Comparison of ENCODE assay signal across 21 cellular contexts in the genomic region with DNA sequence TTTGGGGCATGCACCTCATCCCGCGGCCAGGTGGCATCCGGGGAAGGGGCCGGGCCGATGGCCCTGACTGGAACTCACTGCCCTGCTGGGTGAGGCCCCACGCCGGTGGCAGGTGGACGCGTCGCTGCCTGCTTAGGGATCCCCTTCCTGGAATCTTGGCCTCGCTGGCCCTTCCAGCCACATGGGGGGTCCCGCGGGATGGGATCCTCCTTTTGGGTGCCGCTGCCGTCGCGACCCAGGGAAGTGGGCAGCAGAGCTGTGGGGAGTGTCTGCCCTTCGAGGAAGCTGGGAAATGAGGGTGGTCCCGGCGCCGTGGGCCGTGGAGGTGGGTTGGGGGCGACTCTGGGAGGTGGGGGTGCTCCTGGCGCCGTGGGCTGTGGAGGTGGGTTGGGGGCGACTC. TPM values are rescaled to one million over a fixed set of nuclear protein-coding genes. Genes with fewer than 3 reads are reported as not detected.
DNase-seq lines count a peak whose midpoint lies in the region; ATAC-seq and TF ChIP-seq lines count a peak whose summit lies in the region.
"Had no signal": no experiment of that assay in that cellular context is flagged by ENCODE, and none has a peak within 500 bp of the region (broad histone marks: within the 10 kb centered on the region; RNA-seq: fewer than 3 reads in every experiment).

No MANE protein-coding gene starts in this region.

- H3K27ac ChIP-seq in RWPE1 (peak overlapping the region; percentile 86), colonic mucosa (peak overlapping the region; percentile 88), thyroid gland (peak overlapping the region in 2 of 3 donors; percentile 50 to 82)

- H3K4me3 ChIP-seq in colonic mucosa, result no peak overlapping the region
- no peak overlapping the region for H3K4me3 ChIP-seq in thyroid gland (replicated peaks in 1 of 3)
- H3K4me3 ChIP-seq: GM12878, MG63 had no signal

- H3K27me3 ChIP-seq in colonic mucosa, result no peaks in the 10 kb centered on the region
- no peaks in the 10 kb centered on the region for H3K27me3 ChIP-seq in thyroid gland
- H3K27me3 ChIP-seq: MG63 had no signal

- H3K9me3 ChIP-seq in colonic mucosa (no peaks in the 10 kb centered on the region), thyroid gland (no peaks in the 10 kb centered on the region)
- H3K9me3 ChIP-seq: MG63 had no signal

- no peak for ATAC-seq in activated CD4-positive, alpha-beta T cell treated with anti-CD3 and anti-CD28 coated beads for 36 hours
- ATAC-seq in HG03280 (IDR thresholded peaks at IDR 0.05; ENCODE audit: unreplicated experiment), result no peak
- ATAC-seq: activated T-helper 17 cell treated with anti-CD3 and anti-CD28 coated beads, Interleukin-2, amount 50 U/mL, for 72 hours; CD8-positive, alpha-beta T cell; GM12878 had no signal

- POLR2A ChIA-PET in RWPE1 (lab: Yijun Ruan, JAX; ENCODE audit: low non-redundant PET), result no interaction called here
- POLR2A ChIA-PET in activated CD4-positive, alpha-beta T cell treated with anti-CD3 and anti-CD28 coated beads, Interleukin-2, amount 10 ng/mL, durations not matched to agents 7 days and 5 days (lab: Charles Lee), result no interaction called here
- POLR2A ChIA-PET in activated CD4-positive, alpha-beta T cell treated with anti-CD3 and anti-CD28 coated beads for 36 hours (lab: Charles Lee), result no interaction called here

- no peak overlapping the region for H3K4me3 Mint-ChIP-seq in mesothelial cell of epicardium
- no peak overlapping the region for H3K4me3 Mint-ChIP-seq in activated CD4-positive, alpha-beta T cell treated with anti-CD3 and anti-CD28 coated beads, Interleukin-2, amount 10 ng/mL, durations not matched to agents 7 days and 5 days
- no peak overlapping the region for H3K4me3 Mint-ChIP-seq in activated CD4-positive, alpha-beta T cell treated with anti-CD3 and anti-CD28 coated beads for 36 hours
- H3K4me3 Mint-ChIP-seq: activated naive CD8-positive, alpha-beta T cell; activated T-helper 17 cell treated with anti-CD3 and anti-CD28 coated beads, Interleukin-2, amount 50 U/mL, for 72 hours; brain; CD8-positive, alpha-beta T cell; nephron progenitor cell had no signal

- DNase-seq in RWPE1 (ENCODE audit: low spot score) (no peak), colonic mucosa (no peak), mesothelial cell of epicardium (ENCODE audit: low spot score in 2 of 2, unreplicated experiment in 2 of 2) (no peak), thyroid gland (no peak)
- DNase-seq in activated CD4-positive, alpha-beta T cell treated with anti-CD3 and anti-CD28 coated beads, Interleukin-2, amount 10 ng/mL, durations not matched to agents 7 days and 5 days, result no peak
- no peak for DNase-seq in activated CD4-positive, alpha-beta T cell treated with anti-CD3 and anti-CD28 coated beads for 36 hours
- DNase-seq: activated CD4-positive, alpha-beta T cell treated with anti-CD3 and anti-CD28 coated beads for 4 hours; CD8-positive, alpha-beta T cell; cortex of kidney; mesendoderm; MG63; NCI-H1436 treated with DMSO at 0.1 percent for 48 hours; NCI-H748 treated with DMSO at 0.1 percent for 48 hours; nephron progenitor cell; SIG-M5 had no signal

- TF ChIP-seq CTCF in RWPE1 (conservative IDR thresholded peaks at IDR 0.05; ENCODE audit: low read depth) (no peak), colonic mucosa (IDR thresholded peaks at IDR 0.05) (no peak), mesothelial cell of epicardium (IDR thresholded peaks at IDR 0.05; ENCODE audit: unreplicated experiment) (no peak), thyroid gland (IDR thresholded peaks at IDR 0.05) (no peak)

- peak overlapping the region; percentile 50 for H3K27ac Mint-ChIP-seq in mesothelial cell of epicardium
- H3K27ac Mint-ChIP-seq in activated CD4-positive, alpha-beta T cell treated with anti-CD3 and anti-CD28 coated beads, Interleukin-2, amount 10 ng/mL, durations not matched to agents 7 days and 5 days, result no peak overlapping the region
- H3K27ac Mint-ChIP-seq in activated CD4-positive, alpha-beta T cell treated with anti-CD3 and anti-CD28 coated beads for 36 hours, result no peak overlapping the region
- H3K27ac Mint-ChIP-seq: activated naive CD8-positive, alpha-beta T cell; activated T-helper 17 cell treated with anti-CD3 and anti-CD28 coated beads, Interleukin-2, amount 50 U/mL, for 72 hours; brain; CD8-positive, alpha-beta T cell; nephron progenitor cell had no signal

- no peaks in the 10 kb centered on the region for H3K9me3 Mint-ChIP-seq in mesothelial cell of epicardium
- H3K9me3 Mint-ChIP-seq in activated CD4-positive, alpha-beta T cell treated with anti-CD3 and anti-CD28 coated beads, Interleukin-2, amount 10 ng/mL, durations not matched to agents 7 days and 5 days, result no peaks in the 10 kb centered on the region
- no peaks in the 10 kb centered on the region for H3K9me3 Mint-ChIP-seq in activated CD4-positive, alpha-beta T cell treated with anti-CD3 and anti-CD28 coated beads for 36 hours (ENCODE audit: low read depth)
- H3K9me3 Mint-ChIP-seq: activated T-helper 17 cell treated with anti-CD3 and anti-CD28 coated beads, Interleukin-2, amount 50 U/mL, for 72 hours; CD8-positive, alpha-beta T cell; IgD-negative memory B cell; nephron progenitor cell had no signal

- H3K9ac ChIP-seq in colonic mucosa (ENCODE audit: low read depth in 2 of 2, low read length in 2 of 2), result peak overlapping the region; percentile 65 to 88

- H3K4me1 ChIP-seq in colonic mucosa, result peaks cover 16% of the 10 kb centered on the region
- peaks cover 26 to 39% of the 10 kb centered on the region in 2 donors for H3K4me1 ChIP-seq in thyroid gland

- H3K36me3 Mint-ChIP-seq in mesothelial cell of epicardium, result peaks cover 13% of the 10 kb centered on the region
- no peaks in the 10 kb centered on the region for H3K36me3 Mint-ChIP-seq in activated CD4-positive, alpha-beta T cell treated with anti-CD3 and anti-CD28 coated beads, Interleukin-2, amount 10 ng/mL, durations not matched to agents 7 days and 5 days (ENCODE audit: low read depth)
- H3K36me3 Mint-ChIP-seq in activated CD4-positive, alpha-beta T cell treated with anti-CD3 and anti-CD28 coated beads for 36 hours (ENCODE audit: low read depth), result peaks cover 4% of the 10 kb centered on the region
- H3K36me3 Mint-ChIP-seq: activated naive CD8-positive, alpha-beta T cell had no signal

- TF ChIP-seq POLR2A in thyroid gland (IDR thresholded peaks at IDR 0.05), result no peak

- intact Hi-C loops in colonic mucosa (cut with DNase I), result no loop called here
- intact Hi-C loops in thyroid gland (cut with DNase I), result no loop called here
- intact Hi-C loops in activated CD4-positive, alpha-beta T cell treated with anti-CD3 and anti-CD28 coated beads for 36 hours (cut with DNase I, micrococcal nuclease), result no loop called here

- H3K36me3 ChIP-seq in colonic mucosa, result peaks cover 6% of the 10 kb centered on the region
- H3K36me3 ChIP-seq in thyroid gland, result peaks cover 29 to 31% of the 10 kb centered on the region in 2 donors

- CTCF ChIA-PET in RWPE1 (lab: Yijun Ruan, JAX), result no interaction called here
- CTCF ChIA-PET in activated CD4-positive, alpha-beta T cell treated with anti-CD3 and anti-CD28 coated beads, Interleukin-2, amount 10 ng/mL, durations not matched to agents 7 days and 5 days (lab: Charles Lee), result interaction anchor here (1.6 kb wide), 1 partner anchor 12 kb away, joined by 3 read pairs; no protein-coding TSS in a partner anchor
- CTCF ChIA-PET in activated CD4-positive, alpha-beta T cell treated with anti-CD3 and anti-CD28 coated beads for 36 hours (lab: Charles Lee), result no interaction called here

- peaks cover 33% of the 10 kb centered on the region for H3K4me1 Mint-ChIP-seq in mesothelial cell of epicardium
- H3K4me1 Mint-ChIP-seq in activated CD4-positive, alpha-beta T cell treated with anti-CD3 and anti-CD28 coated beads, Interleukin-2, amount 10 ng/mL, durations not matched to agents 7 days and 5 days, result peaks cover 6% of the 10 kb centered on the region
- H3K4me1 Mint-ChIP-seq in activated CD4-positive, alpha-beta T cell treated with anti-CD3 and anti-CD28 coated beads for 36 hours, result no peaks in the 10 kb centered on the region
- H3K4me1 Mint-ChIP-seq: activated T-helper 17 cell treated with anti-CD3 and anti-CD28 coated beads, Interleukin-2, amount 50 U/mL, for 72 hours had no signal

- no peaks in the 10 kb centered on the region for H3K27me3 Mint-ChIP-seq in mesothelial cell of epicardium (ENCODE audit: low read depth)
- no peaks in the 10 kb centered on the region for H3K27me3 Mint-ChIP-seq in activated CD4-positive, alpha-beta T cell treated with anti-CD3 and anti-CD28 coated beads, Interleukin-2, amount 10 ng/mL, durations not matched to agents 7 days and 5 days
- no peaks in the 10 kb centered on the region for H3K27me3 Mint-ChIP-seq in activated CD4-positive, alpha-beta T cell treated with anti-CD3 and anti-CD28 coated beads for 36 hours
- H3K27me3 Mint-ChIP-seq: activated naive CD8-positive, alpha-beta T cell; activated T-helper 17 cell treated with anti-CD3 and anti-CD28 coated beads, Interleukin-2, amount 50 U/mL, for 72 hours; brain; IgD-negative memory B cell had no signal

- WGBS in thyroid gland, 2 donors, result 94 to 100% methylated on average over 2 to 16 of the region's 26 CpGs

RNA-seq across cellular contexts. Expression of a gene that starts 12.8 kb away (rescaled TPM):
- 10 to 100 TPM; 84.2 to 87.2 TPM for total RNA-seq in colonic mucosa
- 105 to 106 TPM (median 106 TPM) in 3 replicates for total RNA-seq in mesothelial cell of epicardium
- total RNA-seq in thyroid gland, result 10 to 100 TPM; 57.5 to 89.7 (median 73.3) TPM
- total RNA-seq in activated CD4-positive, alpha-beta T cell treated with anti-CD3 and anti-CD28 coated beads, Interleukin-2, amount 10 ng/mL, durations not matched to agents 7 days and 5 days, result 1 to 10 TPM; 2.1 to 2.2 TPM
- 10 to 100 TPM; 22.4 to 26.3 TPM for total RNA-seq in activated CD4-positive, alpha-beta T cell treated with anti-CD3 and anti-CD28 coated beads for 36 hours

Comparison
In these comparisons a context has a peak if more than half of its experiments do, and no peak if none do; other contexts are left out.
1. RNA of a gene that starts 12.8 kb away (total RNA-seq): 105 to 106 TPM in mesothelial cell of epicardium, 84.2 to 87.2 TPM in colonic mucosa, 57.5 to 89.7 TPM in thyroid gland and 22.4 to 26.3 TPM in activated CD4-positive, alpha-beta T cell treated with anti-CD3 and anti-CD28 coated beads for 36 hours; 2.1 to 2.2 TPM in activated CD4-positive, alpha-beta T cell treated with anti-CD3 and anti-CD28 coated beads, Interleukin-2, amount 10 ng/mL, durations not matched to agents 7 days and 5 days; every median in the first group is over 4 times any median in the second.
2. Peak in every context shown above with its lines, with median percentiles within 50 percentile points of each other: H3K27ac ChIP-seq.